ENCODE assay signal across 12 cellular contexts in the genomic region with DNA sequence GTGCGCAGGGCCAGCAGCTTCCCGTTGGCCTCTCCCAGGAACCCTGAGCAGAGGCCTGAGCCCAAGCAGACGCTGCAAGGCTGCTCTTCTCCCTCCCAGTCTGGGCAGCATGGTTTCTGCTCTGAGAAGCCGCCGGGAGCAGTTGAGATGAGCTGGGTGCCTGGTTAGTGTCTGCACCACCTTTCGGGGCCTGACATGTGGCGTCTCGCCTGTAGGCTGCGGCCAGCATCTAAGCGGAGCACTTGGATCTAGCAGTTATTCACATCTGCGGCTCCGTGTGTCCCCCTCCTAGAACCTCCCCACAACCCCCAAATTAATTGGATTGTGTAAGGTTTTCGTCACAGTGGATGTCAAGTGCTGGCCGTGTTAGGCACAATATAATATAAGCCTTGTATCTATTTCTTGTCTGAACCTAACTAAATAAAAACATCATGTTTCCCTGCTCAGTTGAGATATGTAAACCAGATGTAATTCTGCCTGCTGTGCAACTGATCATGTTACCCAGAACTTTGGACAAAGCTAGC. TPM values are rescaled to one million over a fixed set of nuclear protein-coding genes. Genes with fewer than 3 reads are reported as not detected.
DNase-seq lines count a peak whose midpoint lies in the region; ATAC-seq and TF ChIP-seq lines count a peak whose summit lies in the region.
"Had no signal": no experiment of that assay in that cellular context is flagged by ENCODE, and none has a peak within 500 bp of the region (broad histone marks: within the 10 kb centered on the region; RNA-seq: fewer than 3 reads in every experiment).

No MANE protein-coding gene starts in this region.

- intact Hi-C loops in vagina (cut with DNase I), result loop anchor here (10.0 kb wide), 1 partner anchor 155 kb away; no protein-coding TSS in a partner anchor

- DNase-seq in activated T-cell treated with anti-CD3 and anti-CD28 coated beads, Interleukin-2, amount 50 U/mL, for 24 hours, result peak; percentile 25
- no peak for DNase-seq in activated T-cell treated with anti-CD3 and anti-CD28 coated beads, Interleukin-2, amount 50 U/mL, for 4 hours
- no peak for DNase-seq in vagina (ENCODE audit: extremely low spot score in 2 of 2)
- no peak for DNase-seq in NCI-H2196 treated with DMSO at 0.1 percent for 48 hours (lab: John Stamatoyannopoulos, UW; ENCODE audit: unreplicated experiment)
- DNase-seq in NCI-H510A treated with DMSO at 0.1 percent for 48 hours (lab: John Stamatoyannopoulos, UW), result no peak
- DNase-seq: activated CD4-positive, alpha-beta memory T cell treated with anti-CD3 and anti-CD28 coated beads for 36 hours; NCI-H2029 treated with DMSO at 0.1 percent for 48 hours; stimulated activated CD4-positive, alpha-beta T cell treated with anti-CD3 and anti-CD28 coated beads, Interleukin-1b, Interleukin-23, amount 100 ng/mL, for 48 hours had no signal

- no peak overlapping the region for H3K4me3 ChIP-seq in esophagus (ENCODE audit: low read depth in 1 of 2, low read length in 2 of 2)
- H3K4me3 ChIP-seq in mesodermal cell (ENCODE audit: extremely low read depth, insufficient read depth, low read length, poor library complexity, severe bottlenecking), result no peak overlapping the region
- H3K4me3 ChIP-seq in vagina, result no peak overlapping the region
- H3K4me3 ChIP-seq: adrenal gland had no signal

- peaks cover 63% of the 10 kb centered on the region for H3K36me3 Mint-ChIP-seq in activated T-cell treated with anti-CD3 and anti-CD28 coated beads, Interleukin-2, amount 50 U/mL, for 24 hours (ENCODE audit: low read depth)
- peaks cover 31% of the 10 kb centered on the region for H3K36me3 Mint-ChIP-seq in activated T-cell treated with anti-CD3 and anti-CD28 coated beads, Interleukin-2, amount 50 U/mL, for 4 hours (ENCODE audit: insufficient read depth)

- H3K27ac ChIP-seq in esophagus (ENCODE audit: low read depth in 2 of 2, low read length in 1 of 2) (peak overlapping the region; percentile 26 to 51), mesodermal cell (ENCODE audit: low read depth, low read length, severe bottlenecking) (peak overlapping the region; percentile 53), vagina (peak overlapping the region; percentile 71)

- H3K4me1 ChIP-seq in esophagus (ENCODE audit: control insufficient read depth in 2 of 2, insufficient read depth in 2 of 2, low read length in 1 of 2) (peaks cover 9 to 25% of the 10 kb centered on the region in 2 donors), mesodermal cell (ENCODE audit: control insufficient read depth, insufficient read depth, low read length, poor library complexity, severe bottlenecking) (peaks cover 48% of the 10 kb centered on the region), vagina (peaks cover 90% of the 10 kb centered on the region)

- no peak for TF ChIP-seq POLR2A in vagina (IDR thresholded peaks at IDR 0.05)

- H3K4me3 Mint-ChIP-seq in activated T-cell treated with anti-CD3 and anti-CD28 coated beads, Interleukin-2, amount 50 U/mL, for 24 hours, result no peak overlapping the region
- H3K4me3 Mint-ChIP-seq in activated T-cell treated with anti-CD3 and anti-CD28 coated beads, Interleukin-2, amount 50 U/mL, for 4 hours, result no peak overlapping the region
- H3K4me3 Mint-ChIP-seq: activated CD4-positive, alpha-beta memory T cell treated with anti-CD3 and anti-CD28 coated beads for 36 hours had no signal

- H3K9me3 Mint-ChIP-seq in activated T-cell treated with anti-CD3 and anti-CD28 coated beads, Interleukin-2, amount 50 U/mL, for 24 hours, result no peaks in the 10 kb centered on the region
- no peaks in the 10 kb centered on the region for H3K9me3 Mint-ChIP-seq in activated T-cell treated with anti-CD3 and anti-CD28 coated beads, Interleukin-2, amount 50 U/mL, for 4 hours
- H3K9me3 Mint-ChIP-seq: activated CD4-positive, alpha-beta memory T cell treated with anti-CD3 and anti-CD28 coated beads for 36 hours had no signal

- 73 to 74% methylated on average over 14 of the region's 14 CpGs for WGBS in esophagus, 2 donors
- WGBS in mesodermal cell (ENCODE audit: insufficient coverage in 2 of 2), 2 experiments, result 84 to 89% methylated on average over 10 to 11 of the region's 14 CpGs

- H3K27me3 Mint-ChIP-seq in activated T-cell treated with anti-CD3 and anti-CD28 coated beads, Interleukin-2, amount 50 U/mL, for 24 hours, result no peaks in the 10 kb centered on the region
- H3K27me3 Mint-ChIP-seq in activated T-cell treated with anti-CD3 and anti-CD28 coated beads, Interleukin-2, amount 50 U/mL, for 4 hours (ENCODE audit: low read depth), result no peaks in the 10 kb centered on the region
- H3K27me3 Mint-ChIP-seq: activated CD4-positive, alpha-beta memory T cell treated with anti-CD3 and anti-CD28 coated beads for 36 hours had no signal

- peaks cover 82% of the 10 kb centered on the region for H3K4me1 Mint-ChIP-seq in activated T-cell treated with anti-CD3 and anti-CD28 coated beads, Interleukin-2, amount 50 U/mL, for 24 hours (ENCODE audit: low read depth)
- peaks cover 85% of the 10 kb centered on the region for H3K4me1 Mint-ChIP-seq in activated T-cell treated with anti-CD3 and anti-CD28 coated beads, Interleukin-2, amount 50 U/mL, for 4 hours (ENCODE audit: low read depth)

- TF ChIP-seq CTCF in vagina (IDR thresholded peaks at IDR 0.05), result no peak

- ATAC-seq in activated T-cell treated with anti-CD3 and anti-CD28 coated beads, Interleukin-2, amount 50 U/mL, for 4 hours, result no peak
- ATAC-seq in HG02610 (IDR thresholded peaks at IDR 0.05; ENCODE audit: unreplicated experiment), result no peak

- H3K36me3 ChIP-seq in esophagus (ENCODE audit: control insufficient read depth in 2 of 2, insufficient read depth in 2 of 2, low read length in 1 of 2) (peaks cover 3 to 7% of the 10 kb centered on the region in 2 donors), mesodermal cell (ENCODE audit: control insufficient read depth, insufficient read depth, low read length) (peaks cover 80% of the 10 kb centered on the region), vagina (no peaks in the 10 kb centered on the region)
- H3K36me3 ChIP-seq: adrenal gland had no signal

- H3K27me3 ChIP-seq in esophagus (ENCODE audit: control insufficient read depth in 1 of 2, insufficient read depth in 2 of 2, low read length in 2 of 2) (no peaks in the 10 kb centered on the region), vagina (no peaks in the 10 kb centered on the region)
- H3K27me3 ChIP-seq: adrenal gland had no signal

- H3K27ac Mint-ChIP-seq in activated T-cell treated with anti-CD3 and anti-CD28 coated beads, Interleukin-2, amount 50 U/mL, for 24 hours, result peak overlapping the region; percentile 63
- H3K27ac Mint-ChIP-seq: activated CD4-positive, alpha-beta memory T cell treated with anti-CD3 and anti-CD28 coated beads for 36 hours had no signal

- H3K9me3 ChIP-seq in esophagus (ENCODE audit: control insufficient read depth in 2 of 2, insufficient read depth in 1 of 2, low read depth in 1 of 2, low read length in 1 of 2) (peaks cover 0 to 2% of the 10 kb centered on the region in 2 donors), mesodermal cell (ENCODE audit: control insufficient read depth, low read length) (no peaks in the 10 kb centered on the region), vagina (no peaks in the 10 kb centered on the region)
- H3K9me3 ChIP-seq: adrenal gland had no signal

RNA-seq across cellular contexts. Expression of gene ELK3, which starts 45.6 kb away (rescaled TPM):
- total RNA-seq in activated T-cell treated with anti-CD3 and anti-CD28 coated beads, Interleukin-2, amount 50 U/mL, for 4 hours, result 10 to 100 TPM; 33.8 to 43.1 (median 33.9) TPM
- 10 to 100 TPM; 15.8 to 17.0 TPM for polyA plus RNA-seq in esophagus
- 117 TPM for polyA plus RNA-seq in mesodermal cell (2013, experiment 1 of 2)
- polyA plus RNA-seq in mesodermal cell (2013, experiment 2 of 2), result 106 TPM
- 39.5 TPM for total RNA-seq in vagina
